Comparison of ENCODE assay signal across 9 cellular contexts in the genomic region with DNA sequence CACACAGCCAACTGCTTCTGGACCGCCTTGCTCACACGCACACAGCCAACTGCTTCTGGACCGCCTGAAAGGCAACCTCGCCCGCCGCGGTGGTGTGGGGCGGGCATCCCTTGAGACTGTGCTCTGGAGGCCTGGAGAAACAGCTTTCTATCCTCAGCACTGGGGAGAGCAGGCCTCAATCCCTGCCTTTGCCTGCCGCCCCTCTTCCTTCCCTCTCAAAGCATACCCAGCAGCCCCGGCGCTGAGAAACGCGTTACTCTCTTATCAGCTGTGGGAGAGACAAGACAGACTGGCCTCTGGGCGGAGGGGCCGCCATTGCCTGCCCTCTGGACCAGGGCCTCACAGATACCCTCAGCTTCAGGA. TPM values are rescaled to one million over a fixed set of nuclear protein-coding genes. Genes with fewer than 3 reads are reported as not detected.
DNase-seq lines count a peak whose midpoint lies in the region; ATAC-seq lines count a peak whose summit lies in the region.
"Had no signal": no experiment of that assay in that cellular context is flagged by ENCODE, and none has a peak within 500 bp of the region (broad histone marks: within the 10 kb centered on the region; RNA-seq: fewer than 3 reads in every experiment).

No MANE protein-coding gene starts in this region.

- CTCF ChIA-PET in naive thymus-derived CD4-positive, alpha-beta T cell (lab: Charles Lee): interaction anchor here (1.2 to 8.7 kb wide), 4 partner anchors 11 to 104 kb away, joined by 3 to 94 read pairs (median 7); partner anchors contain the start of gene CEACAM1

- no peaks in the 10 kb centered on the region for H3K9me3 ChIP-seq in naive thymus-derived CD4-positive, alpha-beta T cell (ENCODE audit: control insufficient read depth in 2 of 3, low read length in 3 of 3)

- H3K4me1 ChIP-seq in naive thymus-derived CD4-positive, alpha-beta T cell (ENCODE audit: control insufficient read depth in 2 of 2, insufficient read depth in 2 of 2, low read length in 2 of 2): peaks cover 21 to 30% of the 10 kb centered on the region in 2 donors

- H3K27ac Mint-ChIP-seq in stimulated activated naive CD8-positive, alpha-beta T cell treated with anti-CD3 and anti-CD28 coated beads, Interleukin-15, Interleukin-2, amounts not matched to agents 100 ng/mL and 50 ng/mL, for 24 hours: no peak overlapping the region
- H3K27ac Mint-ChIP-seq in naive thymus-derived CD4-positive, alpha-beta T cell: peak overlapping the region in 7 of 9 donors; percentile 48 to 96 (median 87)

- peak overlapping the region; percentile 93 for H3K4me3 Mint-ChIP-seq in stimulated activated naive CD8-positive, alpha-beta T cell treated with anti-CD3 and anti-CD28 coated beads, Interleukin-15, Interleukin-2, amounts not matched to agents 100 ng/mL and 50 ng/mL, for 24 hours
- peak overlapping the region; percentile 39 to 100 (median 98) for H3K4me3 Mint-ChIP-seq in naive thymus-derived CD4-positive, alpha-beta T cell

- intact Hi-C loops in naive thymus-derived CD4-positive, alpha-beta T cell (cut with micrococcal nuclease): loop anchor here (5.0 kb wide), 4 partner anchors 182 to 1027 kb away; partner anchors contain the start of genes BCKDHA (in 1 of the 2), EXOSC5 (in 1 of the 2), GSK3A (in 1 of the 2) and ZNF574 (in 1 of the 2)

- no peaks in the 10 kb centered on the region for H3K9me3 Mint-ChIP-seq in stimulated activated naive CD8-positive, alpha-beta T cell treated with anti-CD3 and anti-CD28 coated beads, Interleukin-15, Interleukin-2, amounts not matched to agents 100 ng/mL and 50 ng/mL, for 24 hours
- no peaks in the 10 kb centered on the region for H3K9me3 Mint-ChIP-seq in naive thymus-derived CD4-positive, alpha-beta T cell

- POLR2A ChIA-PET in naive thymus-derived CD4-positive, alpha-beta T cell (lab: Charles Lee): interaction anchor here (1.5 to 2.1 kb wide), 2 partner anchors 23 to 27 kb away, joined by 7 to 8 read pairs; no protein-coding TSS in a partner anchor

- H3K27me3 Mint-ChIP-seq in stimulated activated naive CD8-positive, alpha-beta T cell treated with anti-CD3 and anti-CD28 coated beads, Interleukin-15, Interleukin-2, amounts not matched to agents 100 ng/mL and 50 ng/mL, for 24 hours: no peaks in the 10 kb centered on the region
- peaks cover 0 to 4% (median 0%) of the 10 kb centered on the region in 5 donors for H3K27me3 Mint-ChIP-seq in naive thymus-derived CD4-positive, alpha-beta T cell

- H3K4me1 Mint-ChIP-seq in stimulated activated naive CD8-positive, alpha-beta T cell treated with anti-CD3 and anti-CD28 coated beads, Interleukin-15, Interleukin-2, amounts not matched to agents 100 ng/mL and 50 ng/mL, for 24 hours (ENCODE audit: low read depth): peaks cover 45% of the 10 kb centered on the region
- peaks cover 30 to 47% (median 39%) of the 10 kb centered on the region in 7 donors for H3K4me1 Mint-ChIP-seq in naive thymus-derived CD4-positive, alpha-beta T cell

- H3K4me3 ChIP-seq in naive thymus-derived CD4-positive, alpha-beta T cell (ENCODE audit: low read length): peak overlapping the region; percentile 70

- peak overlapping the region; percentile 9 for H3K27ac ChIP-seq in caudate nucleus (ENCODE audit: low read depth, low read length)
- peak overlapping the region; percentile 77 for H3K27ac ChIP-seq in naive thymus-derived CD4-positive, alpha-beta T cell (ENCODE audit: low read depth, low read length)

- DNase-seq in stimulated activated naive CD8-positive, alpha-beta T cell treated with anti-CD3 and anti-CD28 coated beads, Interleukin-15, Interleukin-2, amounts not matched to agents 100 U/mL and 50 U/mL, for 24 hours: no peak
- no peak for DNase-seq in caudate nucleus (lab: John Stamatoyannopoulos, UW)
- no peak for DNase-seq in naive thymus-derived CD4-positive, alpha-beta T cell
- no peak for DNase-seq in NCI-H1105 (lab: John Stamatoyannopoulos, UW)
- no peak for DNase-seq in middle frontal gyrus (ENCODE audit: extremely low spot score, low spot score)
- no peak for DNase-seq in stimulated activated CD4-positive, alpha-beta T cell treated with anti-CD3 and anti-CD28 coated beads, Interleukin-4, amount 100 ng/mL, for 4 hours

- H3K27me3 ChIP-seq in naive thymus-derived CD4-positive, alpha-beta T cell (ENCODE audit: control insufficient read depth in 2 of 2, insufficient read depth in 2 of 2, low read length in 2 of 2): no peaks in the 10 kb centered on the region

- ATAC-seq in stimulated activated naive CD8-positive, alpha-beta T cell treated with anti-CD3 and anti-CD28 coated beads, Interleukin-15, Interleukin-2, amounts not matched to agents 100 U/mL and 50 U/mL, for 24 hours: no peak
- ATAC-seq in naive thymus-derived CD4-positive, alpha-beta T cell: no peak
- ATAC-seq in GM21717 (IDR thresholded peaks at IDR 0.05; ENCODE audit: unreplicated experiment): no peak

- H3K36me3 Mint-ChIP-seq in stimulated activated naive CD8-positive, alpha-beta T cell treated with anti-CD3 and anti-CD28 coated beads, Interleukin-15, Interleukin-2, amounts not matched to agents 100 ng/mL and 50 ng/mL, for 24 hours (ENCODE audit: low read depth): no peaks in the 10 kb centered on the region
- H3K36me3 Mint-ChIP-seq in naive thymus-derived CD4-positive, alpha-beta T cell: peaks cover 0 to 6% (median 0%) of the 10 kb centered on the region in 5 donors

- H3K36me3 ChIP-seq in naive thymus-derived CD4-positive, alpha-beta T cell (ENCODE audit: control insufficient read depth in 2 of 3, insufficient read depth in 3 of 3, low read length in 3 of 3): peaks cover 0 to 4% (median 0%) of the 10 kb centered on the region in 3 experiments

RNA-seq across cellular contexts. Expression of gene LIPE, which starts 2.9 kb away (rescaled TPM):
- 10 to 100 TPM; 15.8 to 35.4 (median 28.3) TPM for total RNA-seq in naive thymus-derived CD4-positive, alpha-beta T cell
- polyA plus RNA-seq in naive thymus-derived CD4-positive, alpha-beta T cell: 1 to 10 TPM; 7.0 to 9.8 TPM

RNA-seq across cellular contexts. Expression of gene CXCL17, which starts 18.4 kb away (rescaled TPM):
- total RNA-seq in naive thymus-derived CD4-positive, alpha-beta T cell: not detected
- under 1 TPM in 1 of 2 donors, not detected in 1; 0.30 TPM for polyA plus RNA-seq in naive thymus-derived CD4-positive, alpha-beta T cell
- total RNA-seq: left lobe of liver had no signal

RNA-seq across cellular contexts. Expression of gene CNFN, which starts 34.2 kb away (rescaled TPM):
- under 1 TPM in 1 of 5 experiments, not detected in 4; 0.75 TPM for total RNA-seq in naive thymus-derived CD4-positive, alpha-beta T cell
- under 1 TPM in 1 of 2 donors, not detected in 1; 0.52 TPM for polyA plus RNA-seq in naive thymus-derived CD4-positive, alpha-beta T cell
- total RNA-seq: left lobe of liver had no signal
